16 cellular contexts compared by ENCODE assay signal in genomic region chr15:37789881-37790280, GRCh38.
A peak's percentile ranks its signal among the peaks of the same experiment; 100 is the strongest.
DNase-seq lines count a peak whose midpoint lies in the region; ATAC-seq, FAIRE-seq and TF ChIP-seq lines count a peak whose summit lies in the region.
"Had no signal": no experiment of that assay in that cellular context is flagged by ENCODE, and none has a peak within 500 bp of the region (broad histone marks: within the 10 kb centered on the region; RNA-seq: fewer than 3 reads in every experiment).

No MANE protein-coding gene starts in this region.

- ATAC-seq in activated CD4-positive, CD25-positive, alpha-beta regulatory T cell treated with anti-CD3 and anti-CD28 coated beads, Interleukin-2, amount 50 U/mL, for 24 hours, result peak; percentile 55 to 62
- ATAC-seq in RWPE2 (ENCODE audit: low read depth), result peak; percentile 98
- ATAC-seq: A549, GM12878, T-helper 17 cell had no signal

- H3K27ac ChIP-seq in RWPE2 (ENCODE audit: poor library complexity, severe bottlenecking), result peak overlapping the region; percentile 4
- H3K27ac ChIP-seq in small intestine (ENCODE audit: low read depth in 1 of 2, low read length in 1 of 2), result no peak overlapping the region
- H3K27ac ChIP-seq in testis, result no peak overlapping the region
- H3K27ac ChIP-seq: A549, neural progenitor cell had no signal

- peak; percentile 77 for FAIRE-seq in small intestine (lab: Jason Lieb, UNC)
- FAIRE-seq: A549, colon, GM12878 had no signal

- DNase-seq in activated CD4-positive, CD25-positive, alpha-beta regulatory T cell (lab: John Stamatoyannopoulos, UW), result no peak
- DNase-seq in RWPE2 (ENCODE audit: low spot score), result no peak
- DNase-seq in fibroblast of mammary gland (ENCODE audit: low read depth), result peak; percentile 83
- peak; percentile 84 for DNase-seq in small intestine
- DNase-seq in activated CD8-positive, alpha-beta memory T cell treated with anti-CD3 and anti-CD28 coated beads, Interleukin-2, amount 50 U/mL, for 4 hours, result no peak
- no peak for DNase-seq in NCI-H2081 (lab: John Stamatoyannopoulos, UW)
- DNase-seq in testis, result no peak
- DNase-seq: activated CD4-positive, alpha-beta T cell treated with anti-CD3 and anti-CD28 coated beads, Interleukin-2, amount 50 U/mL, for 48 hours; activated naive CD4-positive, alpha-beta T cell treated with anti-CD3 and anti-CD28 coated beads for 36 hours; DMS 273 treated with DMSO at 0.1 percent for 48 hours; T-helper 17 cell had no signal

- intact Hi-C loops in testis (cut with DNase I; ENCODE audit: low total_unique reads), result no loop called here

- H3K4me1 ChIP-seq in RWPE2 (ENCODE audit: insufficient read depth, poor library complexity, severe bottlenecking) (peaks cover 11% of the 10 kb centered on the region), small intestine (ENCODE audit: control insufficient read depth in 2 of 2, insufficient read depth in 1 of 2, low read depth in 1 of 2, low read length in 1 of 2) (no peaks in the 10 kb centered on the region), testis (no peaks in the 10 kb centered on the region)
- H3K4me1 ChIP-seq: A549, neural progenitor cell had no signal

- H3K9me3 ChIP-seq in RWPE2 (ENCODE audit: severe bottlenecking), result no peaks in the 10 kb centered on the region
- no peaks in the 10 kb centered on the region for H3K9me3 ChIP-seq in small intestine (ENCODE audit: control insufficient read depth, low read depth)
- no peaks in the 10 kb centered on the region for H3K9me3 ChIP-seq in testis
- H3K9me3 ChIP-seq: A549 had no signal

- no peak for TF ChIP-seq CTCF in RWPE2 (IDR thresholded peaks at IDR 0.05; ENCODE audit: poor library complexity, severe bottlenecking)
- TF ChIP-seq CTCF in fibroblast of mammary gland (conservative IDR thresholded peaks at IDR 0.05; ENCODE audit: control insufficient read depth, insufficient read depth, low read depth, low read length), result no peak
- TF ChIP-seq CTCF in testis (IDR thresholded peaks at IDR 0.05), result no peak

- no peaks in the 10 kb centered on the region for H3K36me3 ChIP-seq in RWPE2 (ENCODE audit: low read depth)
- no peaks in the 10 kb centered on the region for H3K36me3 ChIP-seq in small intestine (ENCODE audit: control insufficient read depth in 2 of 2, insufficient read depth in 2 of 2, low read length in 2 of 2)
- H3K36me3 ChIP-seq in testis (ENCODE audit: low read depth, missing control alignments), result no peaks in the 10 kb centered on the region
- H3K36me3 ChIP-seq: neural progenitor cell had no signal

- no peak for TF ChIP-seq POLR2A in testis (IDR thresholded peaks at IDR 0.05)

- H3K4me3 ChIP-seq in RWPE2 (ENCODE audit: severe bottlenecking), result no peak overlapping the region
- no peak overlapping the region for H3K4me3 ChIP-seq in fibroblast of mammary gland (ENCODE audit: control insufficient read depth, low read depth, low read length)
- H3K4me3 ChIP-seq in small intestine (ENCODE audit: low read depth in 1 of 2, low read length in 2 of 2), result no peak overlapping the region
- no peak overlapping the region for H3K4me3 ChIP-seq in testis
- H3K4me3 ChIP-seq: A549, GM12878, neural progenitor cell had no signal

- H3K27me3 ChIP-seq in RWPE2 (ENCODE audit: insufficient read depth, poor library complexity, severe bottlenecking), result peaks cover 9% of the 10 kb centered on the region
- H3K27me3 ChIP-seq in small intestine (ENCODE audit: control insufficient read depth in 2 of 2, insufficient read depth in 2 of 2, low read length in 2 of 2), result no peaks in the 10 kb centered on the region
- H3K27me3 ChIP-seq in testis, result no peaks in the 10 kb centered on the region
- H3K27me3 ChIP-seq: neural progenitor cell had no signal

Comparison
In these comparisons a context has a peak if more than half of its experiments do, and no peak if none do; other contexts are left out.
1. DNase-seq: peak in fibroblast of mammary gland (single experiment) and small intestine (single experiment); none in activated CD4-positive, CD25-positive, alpha-beta regulatory T cell (0 of 4), RWPE2 (single experiment), activated CD8-positive, alpha-beta memory T cell treated with anti-CD3 and anti-CD28 coated beads, Interleukin-2, amount 50 U/mL, for 4 hours (single experiment), NCI-H2081 (0 of 2) and testis (single experiment).